ENCODE assay signal across 8 cellular contexts in genomic region chr1:26530540-26530897, GRCh38. TPM values are rescaled to one million over a fixed set of nuclear protein-coding genes. Genes with fewer than 3 reads are reported as not detected.
DNase-seq lines count a peak whose midpoint lies in the region; ATAC-seq, FAIRE-seq and TF ChIP-seq lines count a peak whose summit lies in the region.

No MANE protein-coding gene starts in this region.

- H3K36me3 ChIP-seq in kidney (ENCODE audit: control insufficient read depth in 1 of 2, insufficient read depth in 2 of 2, low read length in 2 of 2) (no peaks in the 10 kb centered on the region), thyroid gland (no peaks in the 10 kb centered on the region)

- no peaks in the 10 kb centered on the region for H3K27me3 Mint-ChIP-seq in activated T-cell treated with anti-CD3 and anti-CD28 coated beads, Interleukin-2, amount 50 U/mL, for 24 hours
- no peaks in the 10 kb centered on the region for H3K27me3 Mint-ChIP-seq in activated CD4-positive, alpha-beta memory T cell treated with anti-CD3 and anti-CD28 coated beads for 36 hours

- no peak overlapping the region for H3K27ac Mint-ChIP-seq in activated T-cell treated with anti-CD3 and anti-CD28 coated beads, Interleukin-2, amount 50 U/mL, for 24 hours
- no peak overlapping the region for H3K27ac Mint-ChIP-seq in activated CD4-positive, alpha-beta memory T cell treated with anti-CD3 and anti-CD28 coated beads for 36 hours

- H3K9me3 ChIP-seq in kidney (ENCODE audit: control insufficient read depth in 1 of 2, low read length in 2 of 2) (no peaks in the 10 kb centered on the region), thyroid gland (no peaks in the 10 kb centered on the region)

- 18 to 19% methylated on average over 3 of the region's 4 CpGs for WGBS in thyroid gland, 2 donors

- TF ChIP-seq POLR2A in thyroid gland (IDR thresholded peaks at IDR 0.05): no peak

- H3K4me3 Mint-ChIP-seq in activated T-cell treated with anti-CD3 and anti-CD28 coated beads, Interleukin-2, amount 50 U/mL, for 24 hours: peak overlapping the region; percentile 84
- H3K4me3 Mint-ChIP-seq in activated CD4-positive, alpha-beta memory T cell treated with anti-CD3 and anti-CD28 coated beads for 36 hours: peak overlapping the region; percentile 82

- intact Hi-C loops in activated CD4-positive, alpha-beta memory T cell treated with anti-CD3 and anti-CD28 coated beads for 36 hours (cut with micrococcal nuclease): loop anchor here (1.0 kb wide), 1 partner anchor 12 kb away; no protein-coding TSS in a partner anchor
- intact Hi-C loops in kidney (cut with DNase I) (no loop called here), thyroid gland (cut with DNase I) (loop anchor here (2.0 kb wide), 1 partner anchor 30 kb away; no protein-coding TSS in a partner anchor), posterior cingulate gyrus (cut with DNase I) (loop anchor here (10.0 kb wide), 1 partner anchor 64 kb away; no protein-coding TSS in a partner anchor)

- H3K27me3 ChIP-seq in thyroid gland: no peaks in the 10 kb centered on the region

- H3K4me1 ChIP-seq in kidney (ENCODE audit: control insufficient read depth in 1 of 2, insufficient read depth in 1 of 2, low read depth in 1 of 2, low read length in 2 of 2) (peaks cover 17 to 36% of the 10 kb centered on the region in 2 donors), thyroid gland (peaks cover 30 to 52% of the 10 kb centered on the region in 2 donors)

- CTCF ChIA-PET in activated CD4-positive, alpha-beta memory T cell treated with anti-CD3 and anti-CD28 coated beads for 36 hours (lab: Charles Lee): interaction anchor here (1.0 to 10.8 kb wide), 3 partner anchors 10 to 30 kb away, joined by 3 to 127 read pairs (median 10); no protein-coding TSS in a partner anchor

- H3K4me1 Mint-ChIP-seq in activated T-cell treated with anti-CD3 and anti-CD28 coated beads, Interleukin-2, amount 50 U/mL, for 24 hours (ENCODE audit: low read depth): peaks cover 40% of the 10 kb centered on the region
- peaks cover 35% of the 10 kb centered on the region for H3K4me1 Mint-ChIP-seq in activated CD4-positive, alpha-beta memory T cell treated with anti-CD3 and anti-CD28 coated beads for 36 hours (ENCODE audit: low read depth)

- no peak for ATAC-seq in HG02642 (IDR thresholded peaks at IDR 0.05; ENCODE audit: poor library complexity, unreplicated experiment)

- H3K4me3 ChIP-seq in kidney (ENCODE audit: low read length in 2 of 2) (peak overlapping the region; percentile 66 to 78), thyroid gland (replicated peaks in 1 of 3) (peak overlapping the region; percentile 41 to 75 (median 47))

- peak overlapping the region; percentile 70 to 79 for H3K9ac ChIP-seq in kidney (ENCODE audit: low read length in 2 of 2)

- H3K9me3 Mint-ChIP-seq in activated T-cell treated with anti-CD3 and anti-CD28 coated beads, Interleukin-2, amount 50 U/mL, for 24 hours: no peaks in the 10 kb centered on the region
- H3K9me3 Mint-ChIP-seq in activated CD4-positive, alpha-beta memory T cell treated with anti-CD3 and anti-CD28 coated beads for 36 hours: no peaks in the 10 kb centered on the region

- H3K27ac ChIP-seq in kidney (ENCODE audit: low read depth in 2 of 2, low read length in 2 of 2): peak overlapping the region; percentile 75 to 79
- H3K27ac ChIP-seq in thyroid gland: peak overlapping the region; percentile 53 to 94 (median 70)

- H3K36me3 Mint-ChIP-seq in activated T-cell treated with anti-CD3 and anti-CD28 coated beads, Interleukin-2, amount 50 U/mL, for 24 hours (ENCODE audit: low read depth): peaks cover 2% of the 10 kb centered on the region
- no peaks in the 10 kb centered on the region for H3K36me3 Mint-ChIP-seq in activated CD4-positive, alpha-beta memory T cell treated with anti-CD3 and anti-CD28 coated beads for 36 hours

- TF ChIP-seq CTCF in kidney (IDR thresholded peaks at IDR 0.05; ENCODE audit: borderline replicate concordance, extremely low read depth, insufficient read depth): no peak
- TF ChIP-seq CTCF in thyroid gland (IDR thresholded peaks at IDR 0.05): no peak

- no peak for DNase-seq in activated T-cell treated with anti-CD3 and anti-CD28 coated beads, Interleukin-2, amount 50 U/mL, for 24 hours
- DNase-seq in activated T-cell treated with anti-CD3 and anti-CD28 coated beads for 4 hours (no peak), kidney (no peak), thyroid gland (peak in 1 of 2 donors; percentile 13), posterior cingulate gyrus (no peak), Kasumi-1 (lab: John Stamatoyannopoulos, UW) (no peak)
- DNase-seq in activated CD4-positive, alpha-beta memory T cell treated with anti-CD3 and anti-CD28 coated beads for 36 hours: no peak

- POLR2A ChIA-PET in activated CD4-positive, alpha-beta memory T cell treated with anti-CD3 and anti-CD28 coated beads for 36 hours (lab: Charles Lee): interaction anchor here (1.9 to 3.4 kb wide), 2 partner anchors 10 to 31 kb away, joined by 5 to 25 read pairs; no protein-coding TSS in a partner anchor

- no peak for FAIRE-seq in kidney (lab: Jason Lieb, UNC)

RNA-seq across cellular contexts. Expression of gene RPS6KA1, which starts 1.0 kb away (rescaled TPM):
- 100 to 1,000 TPM; 109 to 112 TPM for total RNA-seq in activated CD4-positive, alpha-beta memory T cell treated with anti-CD3 and anti-CD28 coated beads for 36 hours
- total RNA-seq in kidney (58.1 TPM), thyroid gland (10 to 100 TPM; 55.8 to 98.6 (median 76.3) TPM)
- 39.5 TPM for polyA plus RNA-seq in kidney (ENCODE audit: insufficient read depth, low read depth, low replicate concordance)

RNA-seq across cellular contexts. Expression of gene HMGN2, which starts 58.3 kb away (rescaled TPM):
- total RNA-seq in activated CD4-positive, alpha-beta memory T cell treated with anti-CD3 and anti-CD28 coated beads for 36 hours: 100 to 1,000 TPM; 755 to 762 TPM
- 362 TPM for total RNA-seq in kidney
- polyA plus RNA-seq in kidney (ENCODE audit: insufficient read depth, low read depth, low replicate concordance): 413 TPM
- 100 to 1,000 TPM; 277 to 411 (median 319) TPM for total RNA-seq in thyroid gland
